In the genomic region with DNA sequence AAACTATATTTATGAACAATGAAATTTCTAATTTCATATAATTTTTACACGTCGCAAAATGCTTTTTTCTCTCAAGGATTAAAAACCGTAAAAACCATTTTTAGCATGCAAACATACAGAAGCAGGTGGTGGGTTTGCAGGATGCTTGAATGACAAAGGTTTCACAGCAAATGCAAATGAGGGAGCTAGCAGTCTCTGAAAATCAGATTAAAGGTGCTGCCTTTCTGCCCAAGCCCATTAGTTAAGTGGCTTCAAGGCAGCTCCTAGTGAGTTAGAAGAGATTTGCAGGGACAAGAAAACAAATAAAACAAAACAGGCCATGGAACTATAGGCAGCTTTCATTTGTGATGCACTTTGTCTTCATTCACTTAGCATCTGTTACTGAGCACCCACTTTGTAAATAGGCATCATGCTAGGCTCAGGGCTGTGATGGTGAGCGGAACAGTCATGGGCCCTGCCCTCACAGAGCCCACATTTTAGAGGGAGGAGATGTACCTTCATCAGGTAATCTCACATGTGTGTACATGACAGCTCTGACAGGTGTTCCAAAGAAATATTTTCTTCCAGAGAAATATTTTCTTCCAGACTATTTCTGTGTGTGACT, we compare ENCODE assay signal across 17 cellular contexts. TPM values are rescaled to one million over a fixed set of nuclear protein-coding genes. Genes with fewer than 3 reads are reported as not detected.
"Had no signal": no experiment of that assay in that cellular context is flagged by ENCODE, and none has a peak within 500 bp of the region (broad histone marks: within the 10 kb centered on the region; RNA-seq: fewer than 3 reads in every experiment).

No MANE protein-coding gene starts in this region.

- H3K27ac ChIP-seq: ascending aorta, esophagus squamous epithelium, heart right ventricle, parathyroid adenoma, testis, VCaP had no signal

- H3K4me3 ChIP-seq: ascending aorta, esophagus squamous epithelium, heart right ventricle, testis had no signal

- DNase-seq: activated CD4-positive, alpha-beta T cell treated with anti-CD3 and anti-CD28 coated beads for 36 hours; activated naive CD4-positive, alpha-beta T cell treated with Interleukin-2 at 50 U/mL for 16 hours; activated naive CD8-positive, alpha-beta T cell treated with anti-CD3 and anti-CD28 coated beads, Interleukin-2, amount 50 U/mL, for 24 hours; esophagus squamous epithelium; foreskin fibroblast; heart right ventricle; midbrain; retina; stimulated activated CD4-positive, alpha-beta T cell treated with anti-CD3 and anti-CD28 coated beads, Interleukin-4, amount 100 ng/mL, for 24 hours; testis had no signal

- H3K9ac ChIP-seq: parathyroid adenoma had no signal

- H3K9me3 ChIP-seq: ascending aorta, esophagus squamous epithelium, heart right ventricle, testis had no signal

- H3K27me3 ChIP-seq: ascending aorta, esophagus squamous epithelium, heart right ventricle, testis had no signal

- H3K4me1 ChIP-seq: ascending aorta, parathyroid adenoma had no signal

- FAIRE-seq: colon had no signal

RNA-seq across cellular contexts. Expression of a gene that starts 47.7 kb away (rescaled TPM):
- total RNA-seq: activated CD4-positive, alpha-beta T cell treated with anti-CD3 and anti-CD28 coated beads for 36 hours; ascending aorta; esophagus squamous epithelium; heart right ventricle; kidney epithelial cell; lower leg skin; ureter had no signal
- polyA plus RNA-seq: heart right ventricle had no signal
